In genomic region chr11:69089258-69089657, GRCh38 we compare ENCODE assay signal across 10 cellular contexts. TPM values are rescaled to one million over a fixed set of nuclear protein-coding genes. Genes with fewer than 3 reads are reported as not detected.
DNase-seq lines count a peak whose midpoint lies in the region; ATAC-seq, FAIRE-seq and TF ChIP-seq lines count a peak whose summit lies in the region.
"Had no signal": no experiment of that assay in that cellular context is flagged by ENCODE, and none has a peak within 500 bp of the region (broad histone marks: within the 10 kb centered on the region; RNA-seq: fewer than 3 reads in every experiment).

No MANE protein-coding gene starts in this region.

- FAIRE-seq in HTR-8/SVneo (lab: Jason Lieb, UNC): peak; percentile 33

- no peak for ATAC-seq in GM19397 (IDR thresholded peaks at IDR 0.05; ENCODE audit: unreplicated experiment)
- ATAC-seq in HG03095 (IDR thresholded peaks at IDR 0.05; ENCODE audit: unreplicated experiment): no peak

- H3K9me3 ChIP-seq in adipocyte (ENCODE audit: control insufficient read depth, low read length) (no peaks in the 10 kb centered on the region), left ventricle myocardium inferior (replicated peaks) (peaks cover 7% of the 10 kb centered on the region)
- H3K9me3 ChIP-seq: neutrophil had no signal

- H3K36me3 ChIP-seq in adipocyte (ENCODE audit: control insufficient read depth, insufficient read depth, low read length, severe bottlenecking): peaks cover 2% of the 10 kb centered on the region
- peaks cover 47% of the 10 kb centered on the region for H3K36me3 ChIP-seq in left ventricle myocardium inferior

- no peak overlapping the region for H3K4me3 Mint-ChIP-seq in activated T-helper 1 cell treated with anti-CD3 and anti-CD28 coated beads, Interleukin-12 subunit alpha, Interleukin-12 subunit beta, Interleukin-2, Interleukin-4 antibody, amounts not matched to agents 30 ng/mL and 10 ng/mL and 1 ng/mL, durations not matched to agents 14 hours and 24 hours and 36 hours
- H3K4me3 Mint-ChIP-seq: CD14-positive monocyte had no signal

- H3K36me3 Mint-ChIP-seq in activated T-helper 1 cell treated with anti-CD3 and anti-CD28 coated beads, Interleukin-12 subunit alpha, Interleukin-12 subunit beta, Interleukin-2, Interleukin-4 antibody, amounts not matched to agents 30 ng/mL and 10 ng/mL and 1 ng/mL, durations not matched to agents 14 hours and 24 hours and 36 hours (ENCODE audit: low read depth): peaks cover 8% of the 10 kb centered on the region

- H3K27me3 ChIP-seq in adipocyte (replicated peaks; ENCODE audit: control insufficient read depth, insufficient read depth, low read length) (no peaks in the 10 kb centered on the region), left ventricle myocardium inferior (ENCODE audit: low read depth) (no peaks in the 10 kb centered on the region)
- H3K27me3 ChIP-seq: neutrophil had no signal

- no peaks in the 10 kb centered on the region for H3K27me3 Mint-ChIP-seq in activated T-helper 1 cell treated with anti-CD3 and anti-CD28 coated beads, Interleukin-12 subunit alpha, Interleukin-12 subunit beta, Interleukin-2, Interleukin-4 antibody, amounts not matched to agents 30 ng/mL and 10 ng/mL and 1 ng/mL, durations not matched to agents 14 hours and 24 hours and 36 hours (ENCODE audit: insufficient read depth)

- in situ Hi-C loops in ACHN (cut with HindIII; ENCODE audit: low pct_ligation_motif_present, low pct_unique_long_range_greater_than_20kb, low sequenced_read_pairs): no loop called here

- peak; percentile 51 for DNase-seq in ACHN
- DNase-seq in HTR-8/SVneo (ENCODE audit: insufficient read length, low spot score): no peak
- peak; percentile 59 for DNase-seq in adipocyte (ENCODE audit: low read depth)
- peak; percentile 73 for DNase-seq in left ventricle myocardium inferior
- no peak for DNase-seq in activated T-helper 1 cell treated with anti-CD3 and anti-CD28 coated beads, Interleukin-12 subunit alpha, Interleukin-12 subunit beta, Interleukin-2, Interleukin-4 antibody, amounts not matched to agents 30 ng/mL and 10 ng/mL and 1 ng/mL, durations not matched to agents 14 hours and 24 hours and 36 hours (ENCODE audit: low spot score)
- DNase-seq in activated CD4-positive, alpha-beta T cell treated with anti-CD3 and anti-CD28 coated beads for 4 hours: no peak

- intact Hi-C loops in left ventricle myocardium inferior (cut with micrococcal nuclease): no loop called here
- intact Hi-C loops in activated T-helper 1 cell treated with anti-CD3 and anti-CD28 coated beads, Interleukin-12 subunit alpha, Interleukin-12 subunit beta, Interleukin-2, Interleukin-4 antibody, amounts not matched to agents 30 ng/mL and 10 ng/mL and 1 ng/mL, durations not matched to agents 14 hours and 24 hours and 36 hours (cut with micrococcal nuclease): loop anchor here (2.0 to 5.0 kb wide), 2 partner anchors 186 to 457 kb away; partner anchors contain the start of genes IGHMBP2 and MRPL21

- H3K27ac Mint-ChIP-seq in activated T-helper 1 cell treated with anti-CD3 and anti-CD28 coated beads, Interleukin-12 subunit alpha, Interleukin-12 subunit beta, Interleukin-2, Interleukin-4 antibody, amounts not matched to agents 30 ng/mL and 10 ng/mL and 1 ng/mL, durations not matched to agents 14 hours and 24 hours and 36 hours: no peak overlapping the region

- no peaks in the 10 kb centered on the region for H3K9me3 Mint-ChIP-seq in activated T-helper 1 cell treated with anti-CD3 and anti-CD28 coated beads, Interleukin-12 subunit alpha, Interleukin-12 subunit beta, Interleukin-2, Interleukin-4 antibody, amounts not matched to agents 30 ng/mL and 10 ng/mL and 1 ng/mL, durations not matched to agents 14 hours and 24 hours and 36 hours

- no peaks in the 10 kb centered on the region for H3K4me1 Mint-ChIP-seq in activated T-helper 1 cell treated with anti-CD3 and anti-CD28 coated beads, Interleukin-12 subunit alpha, Interleukin-12 subunit beta, Interleukin-2, Interleukin-4 antibody, amounts not matched to agents 30 ng/mL and 10 ng/mL and 1 ng/mL, durations not matched to agents 14 hours and 24 hours and 36 hours (ENCODE audit: low read depth)

- H3K4me3 ChIP-seq in adipocyte (ENCODE audit: low read length) (no peak overlapping the region), left ventricle myocardium inferior (no peak overlapping the region)

- H3K9ac ChIP-seq in adipocyte (ENCODE audit: low read length): peak overlapping the region; percentile 16

- peak overlapping the region; percentile 74 for H3K27ac ChIP-seq in left ventricle myocardium inferior (replicated peaks)
- H3K27ac ChIP-seq: neutrophil had no signal

- H3K4me1 ChIP-seq in adipocyte (ENCODE audit: control insufficient read depth, insufficient read depth, low read length) (peaks cover 6% of the 10 kb centered on the region), left ventricle myocardium inferior (peaks cover 45% of the 10 kb centered on the region)

- no peak for TF ChIP-seq CTCF in left ventricle myocardium inferior (IDR thresholded peaks at IDR 0.05; ENCODE audit: borderline replicate concordance)

RNA-seq across cellular contexts. Expression of gene TPCN2, which starts 40.5 kb away (rescaled TPM):
- total RNA-seq in left ventricle myocardium inferior: 9.2 TPM
- 17.4 and 19.2 TPM in 2 replicates for total RNA-seq in activated T-helper 1 cell treated with anti-CD3 and anti-CD28 coated beads, Interleukin-12 subunit alpha, Interleukin-12 subunit beta, Interleukin-2, Interleukin-4 antibody, amounts not matched to agents 30 ng/mL and 10 ng/mL and 1 ng/mL, durations not matched to agents 14 hours and 24 hours and 36 hours

Comparison
In these comparisons a context has a peak if more than half of its experiments do, and no peak if none do; other contexts are left out.
1. DNase-seq: peak in ACHN (single experiment), adipocyte (single experiment) and left ventricle myocardium inferior (single experiment); none in HTR-8/SVneo (single experiment), activated T-helper 1 cell treated with anti-CD3 and anti-CD28 coated beads, Interleukin-12 subunit alpha, Interleukin-12 subunit beta, Interleukin-2, Interleukin-4 antibody, amounts not matched to agents 30 ng/mL and 10 ng/mL and 1 ng/mL, durations not matched to agents 14 hours and 24 hours and 36 hours (single experiment) and activated CD4-positive, alpha-beta T cell treated with anti-CD3 and anti-CD28 coated beads for 4 hours (0 of 2).